1 cellular context compared by ENCODE assay signal in the genomic region with DNA sequence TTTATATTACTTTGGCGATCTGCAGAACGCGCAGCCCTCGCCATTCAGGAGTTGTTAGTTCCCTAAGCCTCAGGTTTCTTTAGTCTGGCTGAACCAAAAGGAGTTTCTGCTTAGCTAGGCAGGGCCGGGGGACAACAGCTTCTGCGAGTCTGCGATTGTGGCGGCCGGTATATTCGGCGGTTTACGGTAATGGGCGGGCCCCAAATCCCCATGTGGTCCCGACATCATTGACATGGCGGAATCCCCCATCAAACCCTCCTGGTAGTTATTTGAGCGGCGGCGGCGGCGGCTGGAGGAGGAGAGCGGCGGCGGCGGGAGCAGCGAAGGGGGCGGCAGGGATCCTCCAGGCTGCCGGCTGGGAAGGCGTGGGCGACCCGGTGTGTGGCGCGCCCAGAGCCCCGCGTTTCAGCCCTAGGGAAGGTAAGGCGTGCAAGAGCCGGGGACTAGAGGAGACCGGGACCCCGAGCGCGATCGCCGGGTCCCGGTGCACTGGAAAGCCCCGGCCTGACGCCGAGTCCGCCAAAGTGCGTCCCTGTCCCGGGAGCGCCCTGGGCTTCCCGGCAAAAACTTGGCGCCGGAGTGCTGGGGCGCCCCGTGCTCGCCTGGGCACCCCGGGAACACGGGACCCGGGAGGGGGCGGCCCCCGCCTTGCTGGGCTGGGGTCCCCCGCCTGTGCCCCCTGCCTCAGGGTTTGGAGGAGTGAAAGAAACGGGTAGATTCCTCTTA.
TF ChIP-seq lines count a peak whose summit lies in the region.

Gene FNDC3B, plus strand, starts transcription at position 227 of the 726 bp plus-strand sequence. CDS start 72,902 bp downstream, outside the sequence.

TF ChIP-seq in K562, 482 proteins besides CTCF, POLR2A, EP300 and RAD21 (continued from another document and continues in another):
- TF ChIP-seq MEF2D (tag; conservative IDR thresholded peaks at IDR 0.05; ENCODE audit: low read depth) (no peak), C11orf30 (IDR thresholded peaks at IDR 0.05; ENCODE audit: low read depth) (no peak), NONO (IDR thresholded peaks at IDR 0.05; ENCODE audit: low read depth in 2 of 2, low read length in 1 of 2) (peak; percentile 14 to 16; a peak in 1 of 4 replicates), LCOR (CRISPR knock-in tag; IDR thresholded peaks at IDR 0.05) (peak; percentile 81; the same call in 1 of the 2 replicates), SMAD2 (IDR thresholded peaks at IDR 0.05; ENCODE audit: low read depth, low read length) (no peak), TCF7L2 (IDR thresholded peaks at IDR 0.05; ENCODE audit: low read depth, low read length) (no peak), DACH1 (IDR thresholded peaks at IDR 0.05; ENCODE audit: partially characterized antibody) (no peak), PTRF (tag; IDR thresholded peaks at IDR 0.05) (no peak), SAP30 (IDR thresholded peaks at IDR 0.05; ENCODE audit: borderline replicate concordance, insufficient read depth, low read depth, low read length, poor library complexity, severe bottlenecking) (no peak), BCLAF1 (IDR thresholded peaks at IDR 0.05; ENCODE audit: borderline replicate concordance in 1 of 2, control insufficient read depth in 1 of 2, low read depth in 2 of 2, low read length in 1 of 2) (peak in 1 of 2 experiments; percentile 62; a peak in 1 of 4 replicates), NCOA4 (IDR thresholded peaks at IDR 0.05; ENCODE audit: partially characterized antibody) (no peak), MXI1 (IDR thresholded peaks at IDR 0.05; ENCODE audit: low read depth, low read length) (peak; percentile 61; the same call in 1 of the 2 replicates), KLF13 (tag; IDR thresholded peaks at IDR 0.05; ENCODE audit: borderline replicate concordance, low read depth) (peak; percentile 45), TARDBP (IDR thresholded peaks at IDR 0.05) (no peak), POLR2B (IDR thresholded peaks at IDR 0.05; ENCODE audit: low read depth, partially characterized antibody) (peak; percentile 76), SAFB2 (IDR thresholded peaks at IDR 0.05; ENCODE audit: borderline replicate concordance, low read depth, low read length, severe bottlenecking) (no peak), CC2D1A (IDR thresholded peaks at IDR 0.05) (no peak), GTF2F1 (IDR thresholded peaks at IDR 0.05; ENCODE audit: low read depth, low read length) (0 out of 2 replicates have a peak, but pooled peaks have one; percentile 42), ZBED1 (IDR thresholded peaks at IDR 0.05) (no peak), SMARCB1 (IDR thresholded peaks at IDR 0.05; ENCODE audit: insufficient read length, low read depth) (no peak), ERF (CRISPR knock-in tag; IDR thresholded peaks at IDR 0.05) (no peak), POLR2G (IDR thresholded peaks at IDR 0.05; ENCODE audit: low read depth, low read length) (peak; percentile 93), ZNF212 (CRISPR knock-in tag; IDR thresholded peaks at IDR 0.05) (no peak), ZNF398 (CRISPR knock-in tag; IDR thresholded peaks at IDR 0.05) (no peak), ZBTB7A (IDR thresholded peaks at IDR 0.05; ENCODE audit: borderline replicate concordance, control insufficient read depth, low read depth, low read length) (peak; percentile 41), PYGO2 (tag; IDR thresholded peaks at IDR 0.05) (no peak), ZNF224 (CRISPR knock-in tag; IDR thresholded peaks at IDR 0.05) (no peak), CBX3 (IDR thresholded peaks at IDR 0.05; ENCODE audit: borderline replicate concordance in 1 of 2, low read length in 2 of 2) (peak in 1 of 2 experiments; percentile 67; a peak in 1 of 3 replicates), ETS1 (conservative IDR thresholded peaks at IDR 0.05; ENCODE audit: control insufficient read depth, low read depth, low read length) (peak; percentile 45), ZNF707 (CRISPR knock-in tag; conservative IDR thresholded peaks at IDR 0.05) (no peak), HMGN3 (IDR thresholded peaks at IDR 0.05; ENCODE audit: borderline replicate concordance, extremely low read depth, insufficient read length, low read depth, low read length) (peak; percentile 30), ZNF431 (CRISPR knock-in tag; IDR thresholded peaks at IDR 0.05) (no peak), SMAD3 (CRISPR knock-in tag; conservative IDR thresholded peaks at IDR 0.05) (no peak)
- TF ChIP-seq, protein P1, sequence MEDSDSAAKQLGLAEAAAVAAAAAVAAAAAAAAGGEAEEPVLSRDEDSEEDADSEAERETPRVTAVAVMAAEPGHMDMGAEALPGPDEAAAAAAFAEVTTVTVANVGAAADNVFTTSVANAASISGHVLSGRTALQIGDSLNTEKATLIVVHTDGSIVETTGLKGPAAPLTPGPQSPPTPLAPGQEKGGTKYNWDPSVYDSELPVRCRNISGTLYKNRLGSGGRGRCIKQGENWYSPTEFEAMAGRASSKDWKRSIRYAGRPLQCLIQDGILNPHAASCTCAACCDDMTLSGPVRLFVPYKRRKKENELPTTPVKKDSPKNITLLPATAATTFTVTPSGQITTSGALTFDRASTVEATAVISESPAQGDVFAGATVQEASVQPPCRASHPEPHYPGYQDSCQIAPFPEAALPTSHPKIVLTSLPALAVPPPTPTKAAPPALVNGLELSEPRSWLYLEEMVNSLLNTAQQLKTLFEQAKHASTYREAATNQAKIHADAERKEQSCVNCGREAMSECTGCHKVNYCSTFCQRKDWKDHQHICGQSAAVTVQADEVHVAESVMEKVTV (CRISPR knock-in tag; IDR thresholded peaks at IDR 0.05): no peak
- TF ChIP-seq, protein P2, sequence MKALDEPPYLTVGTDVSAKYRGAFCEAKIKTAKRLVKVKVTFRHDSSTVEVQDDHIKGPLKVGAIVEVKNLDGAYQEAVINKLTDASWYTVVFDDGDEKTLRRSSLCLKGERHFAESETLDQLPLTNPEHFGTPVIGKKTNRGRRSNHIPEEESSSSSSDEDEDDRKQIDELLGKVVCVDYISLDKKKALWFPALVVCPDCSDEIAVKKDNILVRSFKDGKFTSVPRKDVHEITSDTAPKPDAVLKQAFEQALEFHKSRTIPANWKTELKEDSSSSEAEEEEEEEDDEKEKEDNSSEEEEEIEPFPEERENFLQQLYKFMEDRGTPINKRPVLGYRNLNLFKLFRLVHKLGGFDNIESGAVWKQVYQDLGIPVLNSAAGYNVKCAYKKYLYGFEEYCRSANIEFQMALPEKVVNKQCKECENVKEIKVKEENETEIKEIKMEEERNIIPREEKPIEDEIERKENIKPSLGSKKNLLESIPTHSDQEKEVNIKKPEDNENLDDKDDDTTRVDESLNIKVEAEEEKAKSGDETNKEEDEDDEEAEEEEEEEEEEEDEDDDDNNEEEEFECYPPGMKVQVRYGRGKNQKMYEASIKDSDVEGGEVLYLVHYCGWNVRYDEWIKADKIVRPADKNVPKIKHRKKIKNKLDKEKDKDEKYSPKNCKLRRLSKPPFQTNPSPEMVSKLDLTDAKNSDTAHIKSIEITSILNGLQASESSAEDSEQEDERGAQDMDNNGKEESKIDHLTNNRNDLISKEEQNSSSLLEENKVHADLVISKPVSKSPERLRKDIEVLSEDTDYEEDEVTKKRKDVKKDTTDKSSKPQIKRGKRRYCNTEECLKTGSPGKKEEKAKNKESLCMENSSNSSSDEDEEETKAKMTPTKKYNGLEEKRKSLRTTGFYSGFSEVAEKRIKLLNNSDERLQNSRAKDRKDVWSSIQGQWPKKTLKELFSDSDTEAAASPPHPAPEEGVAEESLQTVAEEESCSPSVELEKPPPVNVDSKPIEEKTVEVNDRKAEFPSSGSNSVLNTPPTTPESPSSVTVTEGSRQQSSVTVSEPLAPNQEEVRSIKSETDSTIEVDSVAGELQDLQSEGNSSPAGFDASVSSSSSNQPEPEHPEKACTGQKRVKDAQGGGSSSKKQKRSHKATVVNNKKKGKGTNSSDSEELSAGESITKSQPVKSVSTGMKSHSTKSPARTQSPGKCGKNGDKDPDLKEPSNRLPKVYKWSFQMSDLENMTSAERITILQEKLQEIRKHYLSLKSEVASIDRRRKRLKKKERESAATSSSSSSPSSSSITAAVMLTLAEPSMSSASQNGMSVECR (CRISPR knock-in tag; IDR thresholded peaks at IDR 0.05): peak; percentile 70; the same call in 1 of the 2 replicates
- TF ChIP-seq, protein P3, sequence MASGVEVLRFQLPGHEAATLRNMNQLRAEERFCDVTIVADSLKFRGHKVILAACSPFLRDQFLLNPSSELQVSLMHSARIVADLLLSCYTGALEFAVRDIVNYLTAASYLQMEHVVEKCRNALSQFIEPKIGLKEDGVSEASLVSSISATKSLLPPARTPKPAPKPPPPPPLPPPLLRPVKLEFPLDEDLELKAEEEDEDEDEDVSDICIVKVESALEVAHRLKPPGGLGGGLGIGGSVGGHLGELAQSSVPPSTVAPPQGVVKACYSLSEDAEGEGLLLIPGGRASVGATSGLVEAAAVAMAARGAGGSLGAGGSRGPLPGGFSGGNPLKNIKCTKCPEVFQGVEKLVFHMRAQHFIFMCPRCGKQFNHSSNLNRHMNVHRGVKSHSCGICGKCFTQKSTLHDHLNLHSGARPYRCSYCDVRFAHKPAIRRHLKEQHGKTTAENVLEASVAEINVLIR (CRISPR knock-in tag; IDR thresholded peaks at IDR 0.05): no peak
- TF ChIP-seq, protein P4, sequence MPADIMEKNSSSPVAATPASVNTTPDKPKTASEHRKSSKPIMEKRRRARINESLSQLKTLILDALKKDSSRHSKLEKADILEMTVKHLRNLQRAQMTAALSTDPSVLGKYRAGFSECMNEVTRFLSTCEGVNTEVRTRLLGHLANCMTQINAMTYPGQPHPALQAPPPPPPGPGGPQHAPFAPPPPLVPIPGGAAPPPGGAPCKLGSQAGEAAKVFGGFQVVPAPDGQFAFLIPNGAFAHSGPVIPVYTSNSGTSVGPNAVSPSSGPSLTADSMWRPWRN (IDR thresholded peaks at IDR 0.05; ENCODE audit: low read depth): no peak
- TF ChIP-seq, protein P5, sequence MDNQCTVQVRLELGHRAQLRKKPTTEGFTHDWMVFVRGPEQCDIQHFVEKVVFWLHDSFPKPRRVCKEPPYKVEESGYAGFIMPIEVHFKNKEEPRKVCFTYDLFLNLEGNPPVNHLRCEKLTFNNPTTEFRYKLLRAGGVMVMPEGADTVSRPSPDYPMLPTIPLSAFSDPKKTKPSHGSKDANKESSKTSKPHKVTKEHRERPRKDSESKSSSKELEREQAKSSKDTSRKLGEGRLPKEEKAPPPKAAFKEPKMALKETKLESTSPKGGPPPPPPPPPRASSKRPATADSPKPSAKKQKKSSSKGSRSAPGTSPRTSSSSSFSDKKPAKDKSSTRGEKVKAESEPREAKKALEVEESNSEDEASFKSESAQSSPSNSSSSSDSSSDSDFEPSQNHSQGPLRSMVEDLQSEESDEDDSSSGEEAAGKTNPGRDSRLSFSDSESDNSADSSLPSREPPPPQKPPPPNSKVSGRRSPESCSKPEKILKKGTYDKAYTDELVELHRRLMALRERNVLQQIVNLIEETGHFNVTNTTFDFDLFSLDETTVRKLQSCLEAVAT (IDR thresholded peaks at IDR 0.05): peak in 1 of 2 experiments; percentile 42; a peak in 1 of 4 replicates
- TF ChIP-seq, protein P6, sequence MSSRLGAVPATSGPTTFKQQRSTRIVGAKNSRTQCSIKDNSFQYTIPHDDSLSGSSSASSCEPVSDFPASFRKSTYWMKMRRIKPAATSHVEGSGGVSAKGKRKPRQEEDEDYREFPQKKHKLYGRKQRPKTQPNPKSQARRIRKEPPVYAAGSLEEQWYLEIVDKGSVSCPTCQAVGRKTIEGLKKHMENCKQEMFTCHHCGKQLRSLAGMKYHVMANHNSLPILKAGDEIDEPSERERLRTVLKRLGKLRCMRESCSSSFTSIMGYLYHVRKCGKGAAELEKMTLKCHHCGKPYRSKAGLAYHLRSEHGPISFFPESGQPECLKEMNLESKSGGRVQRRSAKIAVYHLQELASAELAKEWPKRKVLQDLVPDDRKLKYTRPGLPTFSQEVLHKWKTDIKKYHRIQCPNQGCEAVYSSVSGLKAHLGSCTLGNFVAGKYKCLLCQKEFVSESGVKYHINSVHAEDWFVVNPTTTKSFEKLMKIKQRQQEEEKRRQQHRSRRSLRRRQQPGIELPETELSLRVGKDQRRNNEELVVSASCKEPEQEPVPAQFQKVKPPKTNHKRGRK (tag; IDR thresholded peaks at IDR 0.05): no peak
